Comparison of ENCODE assay signal across 16 cellular contexts in the genomic region with DNA sequence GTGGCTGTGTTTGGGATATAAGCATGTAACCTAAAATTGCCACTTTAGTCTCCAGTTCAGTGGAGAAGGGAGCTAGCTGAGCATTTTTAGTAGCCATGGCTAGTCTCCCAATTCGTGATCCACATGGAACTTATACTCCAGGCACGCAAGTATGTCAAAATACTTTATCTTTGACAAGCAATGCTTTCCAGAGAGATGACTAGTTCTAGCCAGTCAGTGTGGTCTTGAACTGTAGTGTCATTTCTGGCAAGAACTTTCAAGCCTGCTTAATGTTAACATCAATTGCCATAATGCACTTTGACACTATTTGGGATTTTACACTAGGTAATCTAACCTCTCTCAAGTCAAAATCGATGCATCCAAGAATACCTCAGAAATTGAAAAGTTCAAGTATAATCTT.
"Had no signal": no experiment of that assay in that cellular context is flagged by ENCODE, and none has a peak within 500 bp of the region (broad histone marks: within the 10 kb centered on the region; RNA-seq: fewer than 3 reads in every experiment).

No MANE protein-coding gene starts in this region.

- H3K36me3 ChIP-seq: colonic mucosa, left lung, suprapubic skin had no signal

- H3K36me3 Mint-ChIP-seq: activated naive CD4-positive, alpha-beta T cell treated with anti-CD3 and anti-CD28 coated beads, Interleukin-2, amount 50 U/mL, for 24 hours; natural killer cell treated with Interleukin-12 subunit alpha and Interleukin-12 subunit beta and Interleukin-15 and Interleukin-18, amount 100 ng/mL, for 72 hours; type B pancreatic cell had no signal

- DNase-seq: activated B cell treated with CpG ODN at 0.5 μM for 24 hours; activated CD4-positive, alpha-beta T cell treated with anti-CD3 and anti-CD28 coated beads, Interleukin-2, amount 50 U/mL, for 1 hour; activated T-cell treated with anti-CD3 and anti-CD28 coated beads for 4 hours; caudate nucleus; colonic mucosa; effector CD4-positive, alpha-beta T cell; left lung; nucleus accumbens; stimulated activated CD4-positive, alpha-beta T cell treated with anti-CD3 and anti-CD28 coated beads, Interleukin-12 subunit alpha, Interleukin-12 subunit beta, amount 100 ng/mL, for 4 hours; stimulated activated naive CD4-positive, alpha-beta T cell treated with Interleukin-2 at 50 U/mL for 16 hours had no signal

- H3K27me3 ChIP-seq: colonic mucosa, left lung, suprapubic skin had no signal

- H3K27me3 Mint-ChIP-seq: type B pancreatic cell had no signal

- H3K4me1 Mint-ChIP-seq: activated B cell treated with CpG ODN at 0.5 μM for 24 hours had no signal

- H3K4me3 Mint-ChIP-seq: activated B cell treated with CpG ODN at 0.5 μM for 24 hours; activated naive CD4-positive, alpha-beta T cell treated with anti-CD3 and anti-CD28 coated beads, Interleukin-2, amount 50 U/mL, for 24 hours; natural killer cell treated with Interleukin-12 subunit alpha and Interleukin-12 subunit beta and Interleukin-15 and Interleukin-18, amount 100 ng/mL, for 72 hours; T-helper 1 cell treated with Interleukin-12 subunit alpha and Interleukin-12 subunit beta and Interleukin-4 antibody, amounts not matched to agents 30 μg/mL and 1 μg/mL, for 36 hours; type B pancreatic cell had no signal

- ATAC-seq: left lung; natural killer cell treated with Interleukin-12 subunit alpha and Interleukin-12 subunit beta and Interleukin-15 and Interleukin-18, amount 100 ng/mL, for 72 hours; sciatic nerve had no signal

- H3K4me3 ChIP-seq: colonic mucosa, left lung, suprapubic skin had no signal

- H3K27ac ChIP-seq: colonic mucosa, left lung, suprapubic skin had no signal

- H3K4me1 ChIP-seq: colonic mucosa, left lung, suprapubic skin had no signal

- H3K9me3 Mint-ChIP-seq: activated B cell treated with CpG ODN at 0.5 μM for 24 hours; activated naive CD4-positive, alpha-beta T cell treated with anti-CD3 and anti-CD28 coated beads, Interleukin-2, amount 50 U/mL, for 24 hours; natural killer cell treated with Interleukin-12 subunit alpha and Interleukin-12 subunit beta and Interleukin-15 and Interleukin-18, amount 100 ng/mL, for 72 hours; T-helper 1 cell treated with Interleukin-12 subunit alpha and Interleukin-12 subunit beta and Interleukin-4 antibody, amounts not matched to agents 30 μg/mL and 1 μg/mL, for 36 hours had no signal

- H3K27ac Mint-ChIP-seq: activated B cell treated with CpG ODN at 0.5 μM for 24 hours; activated naive CD4-positive, alpha-beta T cell treated with anti-CD3 and anti-CD28 coated beads, Interleukin-2, amount 50 U/mL, for 24 hours; natural killer cell treated with Interleukin-12 subunit alpha and Interleukin-12 subunit beta and Interleukin-15 and Interleukin-18, amount 100 ng/mL, for 72 hours; T-helper 1 cell treated with Interleukin-12 subunit alpha and Interleukin-12 subunit beta and Interleukin-4 antibody, amounts not matched to agents 30 μg/mL and 1 μg/mL, for 36 hours; type B pancreatic cell had no signal
